Comparison of ENCODE assay signal across 22 cellular contexts in genomic region chr3:189625071-189625470, GRCh38. TPM values are rescaled to one million over a fixed set of nuclear protein-coding genes. Genes with fewer than 3 reads are reported as not detected.
DNase-seq lines count a peak whose midpoint lies in the region; ATAC-seq, FAIRE-seq and TF ChIP-seq lines count a peak whose summit lies in the region.
"Had no signal": no experiment of that assay in that cellular context is flagged by ENCODE, and none has a peak within 500 bp of the region (broad histone marks: within the 10 kb centered on the region; RNA-seq: fewer than 3 reads in every experiment).

No MANE protein-coding gene starts in this region.

- CTCF ChIA-PET in activated CD4-positive, alpha-beta T cell treated with anti-CD3 and anti-CD28 coated beads for 36 hours (lab: Charles Lee): no interaction called here

- H3K4me3 Mint-ChIP-seq in activated CD4-positive, alpha-beta T cell treated with anti-CD3 and anti-CD28 coated beads for 36 hours: no peak overlapping the region
- H3K4me3 Mint-ChIP-seq: CD4-positive, alpha-beta T cell had no signal

- peaks cover 37% of the 10 kb centered on the region for H3K4me1 Mint-ChIP-seq in activated CD4-positive, alpha-beta T cell treated with anti-CD3 and anti-CD28 coated beads for 36 hours

- DNase-seq in GM12892 (ENCODE audit: insufficient read length): no peak
- no peak for DNase-seq in psoas muscle
- no peak for DNase-seq in NCI-H526 (lab: John Stamatoyannopoulos, UW)
- DNase-seq in activated CD4-positive, alpha-beta T cell treated with anti-CD3 and anti-CD28 coated beads for 36 hours: no peak
- no peak for DNase-seq in NCI-H510A (lab: John Stamatoyannopoulos, UW)
- DNase-seq: CD4-positive, alpha-beta T cell; HCEC 1CT; NCI-H1092 treated with DMSO at 0.1 percent for 48 hours; NCI-H1436; NCI-H187 treated with DMSO at 0.1 percent for 48 hours; NCI-H345; NCI-H774; PC-9; T-helper 2 cell had no signal

- no peaks in the 10 kb centered on the region for H3K36me3 ChIP-seq in psoas muscle (ENCODE audit: insufficient read depth in 1 of 2, low read depth in 1 of 2)
- H3K36me3 ChIP-seq: SJSA1 had no signal

- no peaks in the 10 kb centered on the region for H3K27me3 Mint-ChIP-seq in activated CD4-positive, alpha-beta T cell treated with anti-CD3 and anti-CD28 coated beads for 36 hours
- H3K27me3 Mint-ChIP-seq: CD4-positive, alpha-beta T cell had no signal

- TF ChIP-seq POLR2A in GM12892 (IDR thresholded peaks at IDR 0.05; ENCODE audit: low read depth, low read length): no peak

- no peaks in the 10 kb centered on the region for H3K9me3 Mint-ChIP-seq in activated CD4-positive, alpha-beta T cell treated with anti-CD3 and anti-CD28 coated beads for 36 hours (ENCODE audit: low read depth)
- H3K9me3 Mint-ChIP-seq: CD4-positive, alpha-beta T cell had no signal

- no peak overlapping the region for H3K4me3 ChIP-seq in psoas muscle
- H3K4me3 ChIP-seq: PC-9, SJSA1 had no signal

- no peaks in the 10 kb centered on the region for H3K27me3 ChIP-seq in psoas muscle (ENCODE audit: insufficient read depth in 3 of 3, low read length in 2 of 3)
- H3K27me3 ChIP-seq: SJSA1 had no signal

- no peaks in the 10 kb centered on the region for H3K36me3 Mint-ChIP-seq in activated CD4-positive, alpha-beta T cell treated with anti-CD3 and anti-CD28 coated beads for 36 hours (ENCODE audit: low read depth)

- TF ChIP-seq CTCF in psoas muscle (IDR thresholded peaks at IDR 0.05): no peak

- peak; percentile 71 for ATAC-seq in HG02610 (IDR thresholded peaks at IDR 0.05; ENCODE audit: unreplicated experiment)
- ATAC-seq in HG02870 (IDR thresholded peaks at IDR 0.05; ENCODE audit: unreplicated experiment): peak; percentile 49
- ATAC-seq in psoas muscle: no peak
- no peak for ATAC-seq in activated CD4-positive, alpha-beta T cell treated with anti-CD3 and anti-CD28 coated beads for 36 hours
- ATAC-seq: Right ventricle myocardium inferior had no signal

- POLR2A ChIA-PET in activated CD4-positive, alpha-beta T cell treated with anti-CD3 and anti-CD28 coated beads for 36 hours (lab: Charles Lee): no interaction called here

- H3K27ac Mint-ChIP-seq in activated CD4-positive, alpha-beta T cell treated with anti-CD3 and anti-CD28 coated beads for 36 hours: no peak overlapping the region
- H3K27ac Mint-ChIP-seq: CD4-positive, alpha-beta T cell had no signal

- WGBS in psoas muscle, 3 donors: 64 to 81% (median 69%) methylated on average over 3 of the region's 3 CpGs

- no peaks in the 10 kb centered on the region for H3K9me3 ChIP-seq in psoas muscle
- H3K9me3 ChIP-seq: SJSA1 had no signal

- H3K4me1 ChIP-seq in psoas muscle: peaks cover 58% of the 10 kb centered on the region
- H3K4me1 ChIP-seq: SJSA1 had no signal

- intact Hi-C loops in psoas muscle (cut with DNase I): no loop called here
- intact Hi-C loops in activated CD4-positive, alpha-beta T cell treated with anti-CD3 and anti-CD28 coated beads for 36 hours (cut with DNase I, micrococcal nuclease): no loop called here

- peak overlapping the region; percentile 91 for H3K27ac ChIP-seq in psoas muscle
- H3K27ac ChIP-seq: PC-9, SJSA1 had no signal

- FAIRE-seq in GM12892 (lab: Jason Lieb, UNC): peak; percentile 72
- FAIRE-seq: D721Med, H1 had no signal

RNA-seq across cellular contexts. Expression of gene TP63, which starts 6.1 kb away (rescaled TPM):
- 21.8 TPM for polyA plus RNA-seq in GM12892 (2012; ENCODE audit: missing spikeins)
- total RNA-seq in psoas muscle: 10 to 100 TPM in 3 of 4 donors, 1 to 10 TPM in 1; 9.6 to 83.0 (median 20.0) TPM
- 10 to 100 TPM in 2 of 3 donors, 1 to 10 TPM in 1; 1.4 to 13.7 (median 13.1) TPM for polyA plus RNA-seq in psoas muscle
- total RNA-seq in activated CD4-positive, alpha-beta T cell treated with anti-CD3 and anti-CD28 coated beads for 36 hours: under 1 TPM; 0.33 to 0.46 TPM
- total RNA-seq: H1, HT-29, Right ventricle myocardium inferior, SJSA1 had no signal
- polyA plus RNA-seq: BJ, H1 had no signal

Comparison
In these comparisons a context has a peak if more than half of its experiments do, and no peak if none do; other contexts are left out.
1. ATAC-seq: peak in HG02610 (single experiment) and HG02870 (single experiment); none in psoas muscle (0 of 4) and activated CD4-positive, alpha-beta T cell treated with anti-CD3 and anti-CD28 coated beads for 36 hours (single experiment).
2. RNA of gene TP63, which starts 6.1 kb away (total RNA-seq): 9.6 to 83.0 TPM in psoas muscle; 0.33 to 0.46 TPM in activated CD4-positive, alpha-beta T cell treated with anti-CD3 and anti-CD28 coated beads for 36 hours; every median in the first group is over 4 times any median in the second.